ENCODE assay signal across 7 cellular contexts in the genomic region with DNA sequence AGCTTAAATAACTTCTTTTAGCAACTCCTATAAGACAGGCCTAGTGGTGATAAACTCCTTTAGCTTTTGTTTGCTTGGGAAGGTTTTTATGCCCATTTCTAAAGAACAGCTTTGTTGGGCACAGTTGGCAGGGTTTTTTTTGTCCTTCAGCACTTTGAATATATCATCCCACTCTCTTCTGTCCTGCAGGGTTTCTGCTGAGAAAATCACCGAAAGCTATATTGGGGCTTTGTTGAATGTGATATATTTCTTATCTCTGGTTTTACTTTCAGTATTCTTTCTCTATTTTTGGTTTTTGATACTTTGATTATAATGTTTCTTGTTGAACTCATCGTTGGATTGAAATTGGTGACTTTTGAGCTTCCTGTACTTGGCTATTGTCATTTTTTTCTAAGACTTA.
"Had no signal": no experiment of that assay in that cellular context is flagged by ENCODE, and none has a peak within 500 bp of the region (broad histone marks: within the 10 kb centered on the region; RNA-seq: fewer than 3 reads in every experiment).

No MANE protein-coding gene starts in this region.

- FAIRE-seq: GM12878, GM12891, GM12892, GM18507, GM19239 had no signal

- H3K4me3 ChIP-seq: GM12878 had no signal

- DNase-seq: GDM1, GF-D8 had no signal

- ATAC-seq: GM12878 had no signal
